Comparison of ENCODE assay signal across 28 cellular contexts in genomic region chr15:79031821-79032220, GRCh38. TPM values are rescaled to one million over a fixed set of nuclear protein-coding genes. Genes with fewer than 3 reads are reported as not detected.
"Had no signal": no experiment of that assay in that cellular context is flagged by ENCODE, and none has a peak within 500 bp of the region (broad histone marks: within the 10 kb centered on the region; RNA-seq: fewer than 3 reads in every experiment).

No MANE protein-coding gene starts in this region.

- H3K4me3 ChIP-seq: dorsolateral prefrontal cortex, gastrocnemius medialis, heart left ventricle, lung, neural progenitor cell, psoas muscle, sigmoid colon, stomach, thyroid gland, uterus had no signal

- H3K27ac Mint-ChIP-seq: memory B cell; nephron; neural progenitor cell; stimulated activated naive B cell treated with anti-CD40 and anti-IgM and Interleukin-4, amounts not matched to agents 10 μg/mL and 1 μg/mL and 100 μg/mL, for 72 hours; type B pancreatic cell had no signal

- DNase-seq: central memory CD4-positive, alpha-beta T cell; dorsolateral prefrontal cortex; effector CD4-positive, alpha-beta T cell; gastrocnemius medialis; heart left ventricle; hippocampal formation; kidney glomerular epithelial cell; midbrain; naive thymus-derived CD4-positive, alpha-beta T cell; nucleus accumbens; psoas muscle; right cardiac atrium; sigmoid colon; stimulated activated CD4-positive, alpha-beta T cell treated with anti-CD3 and anti-CD28 coated beads, Interleukin-2, amount 100 ng/mL, for 24 hours; stimulated activated CD4-positive, alpha-beta T cell treated with anti-CD3 and anti-CD28 coated beads, Interleukin-4, amount 100 ng/mL, for 24 hours; stimulated activated naive B cell treated with anti-CD40 and anti-IgM and Interleukin-4, amounts not matched to agents 10 μg/mL and 1 μg/mL and 100 μg/mL, for 72 hours; stomach; thyroid gland; uterus had no signal

- H3K36me3 Mint-ChIP-seq: memory B cell; naive thymus-derived CD4-positive, alpha-beta T cell; neural progenitor cell; type B pancreatic cell had no signal

- H3K27me3 ChIP-seq: dorsolateral prefrontal cortex, neural progenitor cell, thyroid gland, uterus had no signal

- H3K9me3 ChIP-seq: gastrocnemius medialis, psoas muscle, sigmoid colon, stomach, thyroid gland, uterus had no signal

- H3K9ac ChIP-seq: neural progenitor cell had no signal

- H3K4me3 Mint-ChIP-seq: memory B cell; naive thymus-derived CD4-positive, alpha-beta T cell; nephron; neural progenitor cell; stimulated activated naive B cell treated with anti-CD40 and anti-IgM and Interleukin-4, amounts not matched to agents 10 μg/mL and 1 μg/mL and 100 μg/mL, for 72 hours; type B pancreatic cell had no signal

- H3K4me1 ChIP-seq: gastrocnemius medialis, psoas muscle, sigmoid colon, stomach, thyroid gland, uterus had no signal

- H3K36me3 ChIP-seq: gastrocnemius medialis, heart left ventricle, neural progenitor cell, sigmoid colon, stomach, thyroid gland, uterus had no signal

- H3K9me3 Mint-ChIP-seq: stimulated activated naive B cell treated with anti-CD40 and anti-IgM and Interleukin-4, amounts not matched to agents 10 μg/mL and 1 μg/mL and 100 μg/mL, for 72 hours had no signal

- ATAC-seq: gastrocnemius medialis; naive thymus-derived CD4-positive, alpha-beta T cell; psoas muscle; stimulated activated naive B cell treated with anti-CD40 and anti-IgM and Interleukin-4, amounts not matched to agents 10 μg/mL and 1 μg/mL and 100 μg/mL, for 72 hours had no signal

- H2AFZ ChIP-seq: neural progenitor cell had no signal

- FAIRE-seq: colon, islet of Langerhans had no signal

- H3K4me1 Mint-ChIP-seq: nephron; stimulated activated naive B cell treated with anti-CD40 and anti-IgM and Interleukin-4, amounts not matched to agents 10 μg/mL and 1 μg/mL and 100 μg/mL, for 72 hours had no signal

- H3K27ac ChIP-seq: gastrocnemius medialis, heart left ventricle, neural progenitor cell, psoas muscle, sigmoid colon, stomach, thyroid gland, uterus had no signal

- H3K4me2 ChIP-seq: neural progenitor cell had no signal

RNA-seq across cellular contexts. Expression of gene RASGRF1, which starts 58.8 kb away (rescaled TPM):
- total RNA-seq: gastrocnemius medialis, psoas muscle, skeletal muscle tissue had no signal
- polyA plus RNA-seq: heart left ventricle; liver; naive thymus-derived CD4-positive, alpha-beta T cell had no signal
